ENCODE assay signal across 1 cellular context in genomic region chr4:8585186-8585585, GRCh38.
TF ChIP-seq lines count a peak whose summit lies in the region.

No MANE protein-coding gene starts in this region.

TF ChIP-seq in IMR-90, 13 proteins besides CTCF, POLR2A, EP300 and RAD21 (continued from another document):
- TF ChIP-seq FOS (IDR thresholded peaks at IDR 0.05; ENCODE audit: low read depth, low read length) (no peak), SMC3 (IDR thresholded peaks at IDR 0.05; ENCODE audit: low read depth, low read length) (no peak), BHLHE40 (IDR thresholded peaks at IDR 0.05; ENCODE audit: low read depth, low read length) (no peak)
- TF ChIP-seq, protein P1, sequence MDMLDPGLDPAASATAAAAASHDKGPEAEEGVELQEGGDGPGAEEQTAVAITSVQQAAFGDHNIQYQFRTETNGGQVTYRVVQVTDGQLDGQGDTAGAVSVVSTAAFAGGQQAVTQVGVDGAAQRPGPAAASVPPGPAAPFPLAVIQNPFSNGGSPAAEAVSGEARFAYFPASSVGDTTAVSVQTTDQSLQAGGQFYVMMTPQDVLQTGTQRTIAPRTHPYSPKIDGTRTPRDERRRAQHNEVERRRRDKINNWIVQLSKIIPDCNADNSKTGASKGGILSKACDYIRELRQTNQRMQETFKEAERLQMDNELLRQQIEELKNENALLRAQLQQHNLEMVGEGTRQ (IDR thresholded peaks at IDR 0.05; ENCODE audit: low read depth, low read length), result no peak
